ENCODE assay signal across 10 cellular contexts in the genomic region with DNA sequence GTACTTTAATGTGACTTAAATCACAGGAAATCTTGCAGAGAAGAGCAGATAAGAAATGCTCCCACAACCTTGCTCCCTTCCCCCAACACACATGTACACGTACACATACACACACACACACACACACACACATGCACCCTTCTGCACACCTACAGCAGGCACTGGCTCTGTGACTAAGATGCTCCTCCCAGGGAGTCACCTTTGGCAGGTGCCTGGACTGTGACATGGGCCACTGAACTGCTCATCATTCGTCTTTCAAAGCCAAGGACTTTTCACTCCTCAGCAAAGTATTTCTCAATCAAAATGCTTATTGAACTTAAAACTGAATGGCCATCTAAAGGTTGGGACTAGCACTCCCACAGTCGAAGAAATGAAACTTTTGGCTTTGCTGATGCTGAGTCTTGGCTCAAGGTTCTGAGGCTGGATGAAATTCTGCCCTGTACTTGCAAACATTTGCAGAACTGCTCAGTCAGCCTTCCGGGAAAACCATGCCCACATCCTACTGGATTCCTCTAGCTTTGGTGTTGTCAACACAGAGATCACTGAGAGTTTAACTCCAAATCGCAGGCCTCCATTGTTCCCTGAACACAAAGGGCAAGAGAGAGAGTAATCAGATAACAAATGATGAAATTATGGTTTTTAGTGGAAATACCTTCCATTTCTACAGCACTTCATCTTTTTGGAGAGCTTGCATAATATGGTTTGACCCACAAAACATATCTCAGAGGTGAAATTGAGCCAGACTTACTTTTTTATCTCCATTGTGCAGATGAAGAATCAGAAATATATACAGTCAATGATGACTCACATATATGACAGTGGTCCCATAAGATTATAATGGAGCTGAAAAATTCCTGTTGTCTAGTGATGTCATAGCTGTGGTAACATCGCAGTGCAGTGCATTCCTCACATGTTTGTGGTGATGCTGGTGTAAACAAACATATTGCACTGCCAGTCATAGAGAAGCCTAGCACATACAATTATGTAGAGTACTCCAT.
A peak's percentile ranks its signal among the peaks of the same experiment; 100 is the strongest.
DNase-seq lines count a peak whose midpoint lies in the region; ATAC-seq, FAIRE-seq and TF ChIP-seq lines count a peak whose summit lies in the region.
"Had no signal": no experiment of that assay in that cellular context is flagged by ENCODE, and none has a peak within 500 bp of the region (broad histone marks: within the 10 kb centered on the region; RNA-seq: fewer than 3 reads in every experiment).

No MANE protein-coding gene starts in this region.

- H3K27me3 Mint-ChIP-seq in astrocyte (ENCODE audit: low read depth, unreplicated experiment): no peaks in the 10 kb centered on the region

- H3K9me3 ChIP-seq in IMR-90 (ENCODE audit: control insufficient read depth, insufficient read depth, low read length) (no peaks in the 10 kb centered on the region), astrocyte (ENCODE audit: insufficient read depth, low read depth, low read length) (no peaks in the 10 kb centered on the region)

- peak overlapping the region; percentile 99 for H2BK5ac ChIP-seq in IMR-90 (ENCODE audit: low read depth, low read length, poor library complexity, severe bottlenecking)

- H3K27ac Mint-ChIP-seq in astrocyte (ENCODE audit: unreplicated experiment): peak overlapping the region; percentile 96
- H3K27ac Mint-ChIP-seq: endodermal cell had no signal

- no peak overlapping the region for H3K9ac ChIP-seq in IMR-90 (ENCODE audit: low read depth, low read length)
- peak overlapping the region; percentile 52 for H3K9ac ChIP-seq in astrocyte (ENCODE audit: low read length)

- H3K23ac ChIP-seq in IMR-90 (ENCODE audit: low read depth, low read length): peak overlapping the region; percentile 75

- H3K79me2 ChIP-seq in astrocyte (ENCODE audit: insufficient read depth, low read length): no peaks in the 10 kb centered on the region

- peak overlapping the region; percentile 84 for H2BK20ac ChIP-seq in IMR-90 (ENCODE audit: low read depth, low read length)

- H3K56ac ChIP-seq in IMR-90 (ENCODE audit: extremely low read depth, insufficient read depth, low read length): peak overlapping the region; percentile 23; the same call in 1 of the 2 replicates

- FAIRE-seq in astrocyte (lab: Jason Lieb, UNC): peak; percentile 82

- CTCF ChIA-PET in IMR-90 (lab: Yijun Ruan, JAX): interaction anchor here (1.9 kb wide), 1 partner anchor 60 kb away, joined by 5 read pairs; no protein-coding TSS in a partner anchor

- peak overlapping the region; percentile 90 for H2AK5ac ChIP-seq in IMR-90 (ENCODE audit: low read depth, low read length)

- TF ChIP-seq POLR2A in IMR-90 (IDR thresholded peaks at IDR 0.05; ENCODE audit: low read depth, low read length) (no peak), lower leg skin (IDR thresholded peaks at IDR 0.05) (no peak)

- H4K20me1 ChIP-seq in IMR-90 (ENCODE audit: insufficient read depth, low read length) (peaks cover 5% of the 10 kb centered on the region; the same call in 1 of the 2 replicates), astrocyte (ENCODE audit: insufficient read depth, low read length) (no peaks in the 10 kb centered on the region)

- 0 out of 2 replicates have a peak, but pooled peaks have one; percentile 5 for TF ChIP-seq RAD21 in IMR-90 (IDR thresholded peaks at IDR 0.05; ENCODE audit: low read length)

- 0 out of 2 replicates have a peak overlapping the region, but pooled peaks have one; percentile 38 for H4K5ac ChIP-seq in IMR-90 (ENCODE audit: low read depth, low read length)

- no peaks in the 10 kb centered on the region for H3K36me3 Mint-ChIP-seq in astrocyte (ENCODE audit: low read depth, unreplicated experiment)

- peak overlapping the region; percentile 73 for H3K18ac ChIP-seq in IMR-90 (ENCODE audit: low read depth, low read length)

- H3K27ac ChIP-seq in IMR-90 (ENCODE audit: insufficient read depth, low read length): peak overlapping the region; percentile 80
- peak overlapping the region; percentile 89 for H3K27ac ChIP-seq in astrocyte (ENCODE audit: low read depth, low read length)

- peak overlapping the region; percentile 87 for H2BK120ac ChIP-seq in IMR-90 (ENCODE audit: low read depth, low read length)

- in situ Hi-C loops in ACHN (cut with HindIII; ENCODE audit: low pct_ligation_motif_present, low pct_unique_long_range_greater_than_20kb, low sequenced_read_pairs) (no loop called here), IMR-90 (cut with MboI; ENCODE audit: low sequenced_read_pairs) (no loop called here)

- H2BK15ac ChIP-seq in IMR-90 (ENCODE audit: low read depth, low read length): peak overlapping the region; percentile 89

- BruUV-seq in IMR-90 (replicated peaks; lab: Mats Ljungman, UMichigan): no TSS peak

- dilution Hi-C loops in IMR-90 (cut with HindIII; ENCODE audit: low sequenced_read_pairs, unreplicated experiment): no loop called here

- H3K4me3 ChIP-seq in IMR-90 (ENCODE audit: insufficient read depth, low read depth, low read length) (no peak overlapping the region), astrocyte (ENCODE audit: insufficient read depth, low read depth, low read length) (peak overlapping the region; percentile 31), kidney epithelial cell (ENCODE audit: low read depth, low read length) (no peak overlapping the region), lower leg skin (ENCODE audit: low read depth, poor library complexity, severe bottlenecking) (no peak overlapping the region)

- H3K27me3 ChIP-seq in IMR-90 (ENCODE audit: control insufficient read depth, insufficient read depth, low read length) (no peaks in the 10 kb centered on the region), astrocyte (ENCODE audit: insufficient read depth, low read length) (no peaks in the 10 kb centered on the region), kidney epithelial cell (ENCODE audit: control insufficient read depth, insufficient read depth, low read length) (no peaks in the 10 kb centered on the region)

- no peaks in the 10 kb centered on the region for H3K9me3 Mint-ChIP-seq in astrocyte (ENCODE audit: unreplicated experiment)
- H3K9me3 Mint-ChIP-seq: endodermal cell had no signal

- WGBS in IMR-90 (ENCODE audit: extremely low coverage in 2 of 2, insufficient read length in 1 of 2), 2 experiments: 60% methylated on average over 2 of the region's 6 CpGs; no CpG with 5 or more reads in 1 of the 2 experiments
- 23 to 37% methylated on average over 6 of the region's 6 CpGs for WGBS in lower leg skin, 2 donors

- H3K4me2 ChIP-seq in IMR-90 (ENCODE audit: low read depth, low read length) (peak overlapping the region; percentile 30), astrocyte (ENCODE audit: low read length) (peak overlapping the region; percentile 64)

- POLR2A ChIA-PET in IMR-90 (lab: Charles Lee; ENCODE audit: unreplicated experiment): no interaction called here

- peak overlapping the region; percentile 68 to 77; a peak in 3 of 4 replicates for H4K8ac ChIP-seq in IMR-90 (ENCODE audit: low read depth in 2 of 2, low read length in 2 of 2)

- intact Hi-C loops in IMR-90 (cut with micrococcal nuclease): loop anchor here (2.0 kb wide), 1 partner anchor 73 kb away; a partner anchor contains a TSS
- intact Hi-C loops in lower leg skin (cut with DNase I; ENCODE audit: low total_unique reads): no loop called here

- H3K4me3 Mint-ChIP-seq in astrocyte (ENCODE audit: unreplicated experiment): no peak overlapping the region
- H3K4me3 Mint-ChIP-seq: endodermal cell had no signal

- H3K4ac ChIP-seq in IMR-90 (ENCODE audit: low read depth, low read length): peak overlapping the region; percentile 85

- H3K4me1 Mint-ChIP-seq in astrocyte (ENCODE audit: low read depth, unreplicated experiment): peaks cover 34% of the 10 kb centered on the region

- peak overlapping the region; percentile 54 for H2AFZ ChIP-seq in IMR-90 (replicated peaks; ENCODE audit: low read length, poor library complexity)
- H2AFZ ChIP-seq in astrocyte (ENCODE audit: low read depth, low read length): peak overlapping the region; percentile 11

- H3K36me3 ChIP-seq in IMR-90 (ENCODE audit: control insufficient read depth, insufficient read depth, low read length) (no peaks in the 10 kb centered on the region), astrocyte (ENCODE audit: insufficient read depth, low read length) (no peaks in the 10 kb centered on the region), kidney epithelial cell (ENCODE audit: control insufficient read depth, insufficient read depth, low read length) (no peaks in the 10 kb centered on the region)

- H2AK9ac ChIP-seq in IMR-90 (replicated peaks; ENCODE audit: low read depth, low read length, poor library complexity): peak overlapping the region; percentile 4

- peak; percentile 70 for DNase-seq in ACHN
- peak; percentile 98 for DNase-seq in IMR-90
- peak; percentile 98 for DNase-seq in astrocyte (ENCODE audit: low read depth)
- peak; percentile 56 for DNase-seq in kidney epithelial cell (ENCODE audit: low read depth)
- DNase-seq in lower leg skin (ENCODE audit: low spot score in 2 of 2): no peak
- no peak for DNase-seq in DMS 273 treated with DMSO at 0.1 percent for 48 hours (lab: John Stamatoyannopoulos, UW)
- DNase-seq in activated CD4-positive, alpha-beta T cell treated with anti-CD3 and anti-CD28 coated beads for 1 hour: no peak
- no peak for DNase-seq in NCI-H82 (lab: John Stamatoyannopoulos, UW)
- DNase-seq: endodermal cell, occipital lobe had no signal

- H3K4me1 ChIP-seq in IMR-90 (ENCODE audit: control insufficient read depth, insufficient read depth, low read length) (peaks cover 22% of the 10 kb centered on the region), astrocyte (ENCODE audit: insufficient read depth, low read length) (peaks cover 24% of the 10 kb centered on the region)

- peak overlapping the region; percentile 48 for H3K14ac ChIP-seq in IMR-90 (replicated peaks; ENCODE audit: low read depth, low read length)

- peak overlapping the region; percentile 92 for H4K91ac ChIP-seq in IMR-90 (ENCODE audit: insufficient read depth, low read depth, low read length)

- TF ChIP-seq CTCF in IMR-90 (conservative IDR thresholded peaks at IDR 0.05; ENCODE audit: low read depth, low read length) (no peak), astrocyte (IDR thresholded peaks at IDR 0.05; ENCODE audit: insufficient read depth, low read depth, low read length) (no peak), kidney epithelial cell (IDR thresholded peaks at IDR 0.05; ENCODE audit: insufficient read depth, low read length, poor library complexity, severe bottlenecking) (no peak), lower leg skin (IDR thresholded peaks at IDR 0.05) (no peak)

- H3K9me1 ChIP-seq in IMR-90 (ENCODE audit: insufficient read depth, low read length): peaks cover 22% of the 10 kb centered on the region

- ATAC-seq in IMR-90 (ENCODE audit: low read depth): peak; percentile 73

- peaks cover 0 to 4% of the 10 kb centered on the region in 2 experiments; a peak in 1 of 4 replicates for H3K79me1 ChIP-seq in IMR-90 (ENCODE audit: low read depth in 1 of 2, low read length in 2 of 2)

TF ChIP-seq in IMR-90, 13 proteins besides CTCF, POLR2A, EP300 and RAD21 (continues in another document):
- TF ChIP-seq RCOR1 (IDR thresholded peaks at IDR 0.05; ENCODE audit: insufficient replicate concordance, low read length): peak; percentile 57
- TF ChIP-seq FOS (IDR thresholded peaks at IDR 0.05; ENCODE audit: low read depth, low read length): peak; percentile 94
- peak; percentile 79 for TF ChIP-seq MAFK (IDR thresholded peaks at IDR 0.05; ENCODE audit: low read depth, low read length)
- TF ChIP-seq NFE2L2 (IDR thresholded peaks at IDR 0.05; ENCODE audit: low read depth, low read length): peak; percentile 65; the same call in 1 of the 2 replicates
- peak; percentile 77 for TF ChIP-seq CEBPB (IDR thresholded peaks at IDR 0.05; ENCODE audit: low read depth, low read length)

Comparison
In these comparisons a context has a peak if more than half of its experiments do, and no peak if none do; other contexts are left out.
1. DNase-seq: peak in ACHN (single experiment), IMR-90 (single experiment), astrocyte (single experiment) and kidney epithelial cell (single experiment); none in lower leg skin (0 of 2), DMS 273 treated with DMSO at 0.1 percent for 48 hours (single experiment), activated CD4-positive, alpha-beta T cell treated with anti-CD3 and anti-CD28 coated beads for 1 hour (single experiment) and NCI-H82 (single experiment).